ENCODE assay signal across 22 cellular contexts in genomic region chr1:216849141-216849540, GRCh38.
DNase-seq lines count a peak whose midpoint lies in the region; ATAC-seq, FAIRE-seq and TF ChIP-seq lines count a peak whose summit lies in the region.
"Had no signal": no experiment of that assay in that cellular context is flagged by ENCODE, and none has a peak within 500 bp of the region (broad histone marks: within the 10 kb centered on the region; RNA-seq: fewer than 3 reads in every experiment).

No MANE protein-coding gene starts in this region.

- no peaks in the 10 kb centered on the region for H3K9me3 ChIP-seq in cardiac muscle cell (ENCODE audit: low read depth)
- H3K9me3 ChIP-seq in right cardiac atrium (ENCODE audit: control insufficient read depth, low read length): no peaks in the 10 kb centered on the region
- H3K9me3 ChIP-seq in HEK293 (ENCODE audit: control insufficient read depth, insufficient read depth, low read depth, low read length): no peaks in the 10 kb centered on the region
- H3K9me3 ChIP-seq in hepatocyte (ENCODE audit: low read depth): no peaks in the 10 kb centered on the region
- H3K9me3 ChIP-seq in small intestine (ENCODE audit: control insufficient read depth, low read depth): no peaks in the 10 kb centered on the region
- H3K9me3 ChIP-seq: A549; BLaER1 treated with 17β-estradiol and CSF1 and Interleukin-3, amounts not matched to agents 10 nM and 100 nM had no signal

- H3K4me3 ChIP-seq in cardiac muscle cell (no peak overlapping the region), right cardiac atrium (ENCODE audit: low read length) (no peak overlapping the region), HEK293 (ENCODE audit: low read depth, low read length) (no peak overlapping the region), hepatocyte (no peak overlapping the region), small intestine (ENCODE audit: low read depth in 1 of 2, low read length in 2 of 2) (no peak overlapping the region)
- H3K4me3 ChIP-seq: A549; BLaER1 treated with 17β-estradiol and CSF1 and Interleukin-3, amounts not matched to agents 10 nM and 100 nM; GM12878 had no signal

- no peaks in the 10 kb centered on the region for H4K20me1 ChIP-seq in hepatocyte (ENCODE audit: insufficient read depth, poor library complexity, severe bottlenecking)
- H4K20me1 ChIP-seq: BLaER1 treated with 17β-estradiol and CSF1 and Interleukin-3, amounts not matched to agents 10 nM and 100 nM had no signal

- WGBS in right cardiac atrium: 38% methylated on average over 4 of the region's 4 CpGs
- 27% methylated on average over 4 of the region's 4 CpGs for whole genome bisulfite sequencing in hepatocyte (ENCODE audit: low lambda C conversion rate, missing lambda C conversion rate)
- WGBS in small intestine, 3 donors: 10 to 50% (median 25%) methylated on average over 4 of the region's 4 CpGs

- TF ChIP-seq CTCF in cardiac muscle cell (IDR thresholded peaks at IDR 0.05; ENCODE audit: low read depth, low read length) (no peak), HEK293 (tag by site-specific recombination; IDR thresholded peaks at IDR 0.05) (no peak), hepatocyte (IDR thresholded peaks at IDR 0.05; ENCODE audit: poor library complexity) (no peak)

- peak; percentile 33 for FAIRE-seq in small intestine (lab: Jason Lieb, UNC)
- FAIRE-seq: A549, GM12878, GM12892, GM18507, GM19239 had no signal

- H3K79me2 ChIP-seq in hepatocyte: no peaks in the 10 kb centered on the region

- peaks cover 16% of the 10 kb centered on the region for H3K4me1 ChIP-seq in cardiac muscle cell (ENCODE audit: low read depth)
- H3K4me1 ChIP-seq in right cardiac atrium (ENCODE audit: control insufficient read depth, insufficient read depth, low read length): no peaks in the 10 kb centered on the region
- H3K4me1 ChIP-seq in HEK293 (ENCODE audit: control insufficient read depth, insufficient read depth, low read length): no peaks in the 10 kb centered on the region
- H3K4me1 ChIP-seq in hepatocyte (ENCODE audit: insufficient read depth): no peaks in the 10 kb centered on the region
- H3K4me1 ChIP-seq in small intestine (ENCODE audit: control insufficient read depth in 2 of 2, insufficient read depth in 1 of 2, low read depth in 1 of 2, low read length in 1 of 2): no peaks in the 10 kb centered on the region
- H3K4me1 ChIP-seq: A549; BLaER1 treated with 17β-estradiol and CSF1 and Interleukin-3, amounts not matched to agents 10 nM and 100 nM had no signal

- H3K9me2 ChIP-seq in hepatocyte (replicated peaks; ENCODE audit: insufficient read depth): no peaks in the 10 kb centered on the region

- no peaks in the 10 kb centered on the region for H3K27me3 ChIP-seq in cardiac muscle cell
- no peaks in the 10 kb centered on the region for H3K27me3 ChIP-seq in right cardiac atrium (ENCODE audit: control insufficient read depth, insufficient read depth)
- no peaks in the 10 kb centered on the region for H3K27me3 ChIP-seq in hepatocyte
- H3K27me3 ChIP-seq in small intestine (ENCODE audit: control insufficient read depth in 2 of 2, insufficient read depth in 2 of 2, low read length in 2 of 2): no peaks in the 10 kb centered on the region
- H3K27me3 ChIP-seq: BLaER1 treated with 17β-estradiol and CSF1 and Interleukin-3, amounts not matched to agents 10 nM and 100 nM had no signal

- peak overlapping the region; percentile 46 for H3K27ac ChIP-seq in cardiac muscle cell
- no peak overlapping the region for H3K27ac ChIP-seq in right cardiac atrium (ENCODE audit: low read length)
- no peak overlapping the region for H3K27ac ChIP-seq in HEK293 (ENCODE audit: extremely low read depth, low read depth, low read length)
- H3K27ac ChIP-seq in hepatocyte: no peak overlapping the region
- H3K27ac ChIP-seq in small intestine (ENCODE audit: low read depth in 1 of 2, low read length in 1 of 2): no peak overlapping the region
- H3K27ac ChIP-seq: 22Rv1; A549; BLaER1 treated with 17β-estradiol and CSF1 and Interleukin-3, amounts not matched to agents 10 nM and 100 nM; C4-2B had no signal

- intact Hi-C loops in right cardiac atrium (cut with DNase I): no loop called here

- DNase-seq in cardiac muscle cell (ENCODE audit: low read depth in 1 of 2, low spot score in 1 of 2) (peak in 1 of 2 donors; percentile 32), right cardiac atrium (no peak), hepatocyte (ENCODE audit: low spot score) (no peak), small intestine (peak; percentile 58), DMS79 (lab: John Stamatoyannopoulos, UW) (no peak), GM19238 (ENCODE audit: insufficient read length, low spot score) (no peak)
- DNase-seq: AML-193; CD4-positive, alpha-beta T cell; CD8-positive, alpha-beta T cell; DND-41; EL; GDM1 had no signal

- no peaks in the 10 kb centered on the region for H3K36me3 ChIP-seq in cardiac muscle cell
- no peaks in the 10 kb centered on the region for H3K36me3 ChIP-seq in HEK293 (ENCODE audit: control insufficient read depth in 2 of 2, insufficient read depth in 1 of 2, low read length in 2 of 2)
- no peaks in the 10 kb centered on the region for H3K36me3 ChIP-seq in hepatocyte (replicated peaks; ENCODE audit: insufficient read depth, low read depth)
- no peaks in the 10 kb centered on the region for H3K36me3 ChIP-seq in small intestine (ENCODE audit: control insufficient read depth in 2 of 2, insufficient read depth in 2 of 2, low read length in 2 of 2)
- H3K36me3 ChIP-seq: BLaER1 treated with 17β-estradiol and CSF1 and Interleukin-3, amounts not matched to agents 10 nM and 100 nM had no signal

- H2AFZ ChIP-seq in hepatocyte: no peak overlapping the region

- CTCF ChIA-PET in HEK293 (lab: Yijun Ruan, JAX): no interaction called here

- ATAC-seq in right cardiac atrium (no peak), GM19463 (IDR thresholded peaks at IDR 0.05; ENCODE audit: unreplicated experiment) (no peak)
- ATAC-seq: A549; CD8-positive, alpha-beta T cell; GM12878 had no signal

- POLR2A ChIA-PET in HEK293 (lab: Yijun Ruan, JAX): no interaction called here

- peak overlapping the region; percentile 1 for H3K4me2 ChIP-seq in hepatocyte
- H3K4me2 ChIP-seq: A549; BLaER1 treated with 17β-estradiol and CSF1 and Interleukin-3, amounts not matched to agents 10 nM and 100 nM had no signal

TF ChIP-seq in HEK293, 187 proteins besides CTCF, POLR2A, EP300 and RAD21:
- TF ChIP-seq TCF7L2 (IDR thresholded peaks at IDR 0.05; ENCODE audit: borderline replicate concordance, low read depth, low read length) (peak; percentile 77), ZNF23 (tag by site-specific recombination; IDR thresholded peaks at IDR 0.05; ENCODE audit: borderline replicate concordance) (no peak)
